Comparison of ENCODE assay signal across 2 cellular contexts in genomic region chr19:45592366-45592765, GRCh38.
TF ChIP-seq lines count a peak whose summit lies in the region.

No MANE protein-coding gene starts in this region.

TF ChIP-seq in HEK293, 187 proteins besides CTCF, POLR2A, EP300 and RAD21:
- TF ChIP-seq SCRT1 (tag by site-specific recombination; IDR thresholded peaks at IDR 0.05; ENCODE audit: borderline replicate concordance) (no peak), ZNF423 (tag by site-specific recombination; IDR thresholded peaks at IDR 0.05) (no peak), ZNF239 (tag by site-specific recombination; IDR thresholded peaks at IDR 0.05) (no peak), ZNF843 (tag by site-specific recombination; IDR thresholded peaks at IDR 0.05) (no peak)
- TF ChIP-seq, protein P1, sequence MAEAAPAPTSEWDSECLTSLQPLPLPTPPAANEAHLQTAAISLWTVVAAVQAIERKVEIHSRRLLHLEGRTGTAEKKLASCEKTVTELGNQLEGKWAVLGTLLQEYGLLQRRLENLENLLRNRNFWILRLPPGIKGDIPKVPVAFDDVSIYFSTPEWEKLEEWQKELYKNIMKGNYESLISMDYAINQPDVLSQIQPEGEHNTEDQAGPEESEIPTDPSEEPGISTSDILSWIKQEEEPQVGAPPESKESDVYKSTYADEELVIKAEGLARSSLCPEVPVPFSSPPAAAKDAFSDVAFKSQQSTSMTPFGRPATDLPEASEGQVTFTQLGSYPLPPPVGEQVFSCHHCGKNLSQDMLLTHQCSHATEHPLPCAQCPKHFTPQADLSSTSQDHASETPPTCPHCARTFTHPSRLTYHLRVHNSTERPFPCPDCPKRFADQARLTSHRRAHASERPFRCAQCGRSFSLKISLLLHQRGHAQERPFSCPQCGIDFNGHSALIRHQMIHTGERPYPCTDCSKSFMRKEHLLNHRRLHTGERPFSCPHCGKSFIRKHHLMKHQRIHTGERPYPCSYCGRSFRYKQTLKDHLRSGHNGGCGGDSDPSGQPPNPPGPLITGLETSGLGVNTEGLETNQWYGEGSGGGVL (tag by site-specific recombination; IDR thresholded peaks at IDR 0.05): 0 out of 2 replicates have a peak, but pooled peaks have one; percentile 8

TF ChIP-seq in K562, 482 proteins besides CTCF, POLR2A, EP300 and RAD21:
- TF ChIP-seq ZNF184 (CRISPR knock-in tag; IDR thresholded peaks at IDR 0.05) (no peak), DPF2 (IDR thresholded peaks at IDR 0.05) (0 out of 2 replicates have a peak, but pooled peaks have one; percentile 20), NCOA6 (IDR thresholded peaks at IDR 0.05) (no peak), HDAC1 (IDR thresholded peaks at IDR 0.05) (0 out of 4 replicates have a peak, but pooled peaks of 1 of the 2 experiments have one; percentile 21), PML (IDR thresholded peaks at IDR 0.05; ENCODE audit: low read length) (no peak), CBFA2T3 (IDR thresholded peaks at IDR 0.05) (peak; percentile 48), ARID1B (IDR thresholded peaks at IDR 0.05) (peak; percentile 59), TCF3 (CRISPR knock-in tag; IDR thresholded peaks at IDR 0.05) (peak; percentile 30; the same call in 1 of the 2 replicates), ETV1 (tag; conservative IDR thresholded peaks at IDR 0.05; ENCODE audit: low read depth) (peak; percentile 48), THRB (CRISPR knock-in tag; conservative IDR thresholded peaks at IDR 0.05) (0 out of 2 replicates have a peak, but pooled peaks have one; percentile 45)
